14 cellular contexts compared by ENCODE assay signal in the genomic region with DNA sequence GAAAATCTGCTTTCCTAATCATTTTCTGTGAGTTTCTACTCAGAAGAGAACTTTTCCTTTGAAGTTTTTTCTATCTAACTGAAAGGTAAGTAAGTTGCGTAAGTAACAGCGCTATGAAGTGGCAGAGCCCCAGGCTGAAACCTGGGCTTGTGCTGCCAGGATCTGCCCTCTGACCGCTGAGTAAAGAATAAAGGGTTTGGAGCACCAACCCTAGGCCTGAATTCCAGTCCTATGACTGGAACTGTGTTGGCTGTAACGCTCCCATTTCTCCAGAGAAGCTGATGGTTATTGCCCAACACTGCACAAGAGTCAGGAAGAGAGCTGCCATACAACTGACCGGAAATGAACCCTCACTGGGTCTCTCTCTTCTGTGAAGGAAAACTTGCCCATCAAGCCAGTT.
DNase-seq lines count a peak whose midpoint lies in the region; ATAC-seq and TF ChIP-seq lines count a peak whose summit lies in the region.
"Had no signal": no experiment of that assay in that cellular context is flagged by ENCODE, and none has a peak within 500 bp of the region (broad histone marks: within the 10 kb centered on the region; RNA-seq: fewer than 3 reads in every experiment).

No MANE protein-coding gene starts in this region.

- ATAC-seq in GM21619 (IDR thresholded peaks at IDR 0.05; ENCODE audit: unreplicated experiment) (no peak), HG02798 (IDR thresholded peaks at IDR 0.05; ENCODE audit: poor library complexity, unreplicated experiment) (no peak), HG02852 (IDR thresholded peaks at IDR 0.05; ENCODE audit: unreplicated experiment) (no peak)

- peak; percentile 73 for DNase-seq in AG08396 (ENCODE audit: low spot score)
- DNase-seq in LoVo (ENCODE audit: low spot score): peak; percentile 86
- peak; percentile 91 for DNase-seq in epithelial cell of proximal tubule (ENCODE audit: low read depth)
- DNase-seq in midbrain (lab: John Stamatoyannopoulos, UW): peak; percentile 16
- DNase-seq in cortex of kidney (lab: John Stamatoyannopoulos, UW): no peak
- DNase-seq: activated T-cell treated with anti-CD3 and anti-CD28 coated beads, Interleukin-2, amount 50 U/mL, for 1 hour; CD4-positive, alpha-beta T cell; GOT3; NCI-H446; T-helper 2 cell had no signal

- TF ChIP-seq CTCF in epithelial cell of proximal tubule (conservative IDR thresholded peaks at IDR 0.05; ENCODE audit: low read depth, low read length): no peak

- no peak overlapping the region for H3K4me3 ChIP-seq in epithelial cell of proximal tubule (ENCODE audit: low read depth, low read length)
- H3K4me3 ChIP-seq: prostate gland had no signal
